9 cellular contexts compared by ENCODE assay signal in the genomic region with DNA sequence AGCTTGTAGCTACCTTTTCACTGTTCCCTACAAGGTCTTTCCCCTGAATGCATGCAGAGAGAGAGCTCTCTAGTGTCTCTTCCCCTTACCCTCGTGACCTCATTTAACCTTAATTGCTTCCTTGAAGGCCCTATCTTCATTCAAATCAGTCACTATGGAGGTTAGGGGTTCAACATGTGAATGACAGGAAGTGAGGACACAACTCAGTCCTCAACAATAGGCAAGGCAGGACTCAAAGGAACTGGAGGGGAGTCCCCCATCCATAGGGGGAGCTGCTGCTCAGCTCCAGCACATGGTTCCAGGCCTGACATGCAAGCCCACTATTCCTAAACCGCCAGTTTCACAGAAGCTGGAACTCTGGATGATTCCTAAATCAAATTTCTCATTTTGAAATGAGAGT. TPM values are rescaled to one million over a fixed set of nuclear protein-coding genes. Genes with fewer than 3 reads are reported as not detected.
DNase-seq lines count a peak whose midpoint lies in the region; ATAC-seq and TF ChIP-seq lines count a peak whose summit lies in the region.
"Had no signal": no experiment of that assay in that cellular context is flagged by ENCODE, and none has a peak within 500 bp of the region (broad histone marks: within the 10 kb centered on the region; RNA-seq: fewer than 3 reads in every experiment).

No MANE protein-coding gene starts in this region.

- H3K4me1 ChIP-seq in H9 (ENCODE audit: insufficient read depth, low read length), result no peaks in the 10 kb centered on the region
- H3K4me1 ChIP-seq in upper lobe of left lung, result peaks cover 0 to 5% (median 2%) of the 10 kb centered on the region in 4 donors

- H2BK120ac ChIP-seq in H9 (ENCODE audit: low read depth, low read length, poor library complexity, severe bottlenecking), result no peak overlapping the region

- no peak for ATAC-seq in upper lobe of left lung (ENCODE audit: low FRiP score in 2 of 2)
- no peak for ATAC-seq in HG03025 (IDR thresholded peaks at IDR 0.05; ENCODE audit: low FRiP score, unreplicated experiment)

- peaks cover 20 to 33% of the 10 kb centered on the region in 2 experiments for H3K4me1 Mint-ChIP-seq in H9
- H3K4me1 Mint-ChIP-seq: B cell had no signal

- no peak for TF ChIP-seq POLR2A in upper lobe of left lung (IDR thresholded peaks at IDR 0.05)

- H3K27ac ChIP-seq in H9 (ENCODE audit: insufficient read length, low read depth, low read length) (no peak overlapping the region), upper lobe of left lung (no peak overlapping the region)

- H2AFZ ChIP-seq in H9 (ENCODE audit: low read length), result no peak overlapping the region

- no peak overlapping the region for H4K5ac ChIP-seq in H9 (ENCODE audit: insufficient read length, low read depth, low read length)

- no peak overlapping the region for H2BK20ac ChIP-seq in H9 (ENCODE audit: low read depth, low read length, poor library complexity, severe bottlenecking)

- H3K9ac ChIP-seq in H9 (ENCODE audit: extremely low read depth, insufficient read length, low read length), result no peak overlapping the region

- H4K91ac ChIP-seq in H9 (ENCODE audit: insufficient read length, low read depth, low read length), result no peak overlapping the region

- peak overlapping the region in 1 of 3 experiments; percentile 58; a peak in 1 of 7 replicates for H3K27ac Mint-ChIP-seq in H9

- peak in 2 of 3 experiments; percentile 11 to 32 for DNase-seq in NCI-H1417 (lab: John Stamatoyannopoulos, UW)
- no peak for DNase-seq in NCI-H1417 treated with DMSO at 0.1 percent for 48 hours (lab: John Stamatoyannopoulos, UW)
- peak; percentile 79 for DNase-seq in H9
- peak; percentile 26 for DNase-seq in RPMI7951 (ENCODE audit: low read depth)
- DNase-seq in iPS DF 19.7 (ENCODE audit: low read depth, low spot score), result peak; percentile 70
- DNase-seq in effector CD4-positive, alpha-beta T cell, result no peak
- no peak for DNase-seq in upper lobe of left lung

- no peak overlapping the region for H3K18ac ChIP-seq in H9 (ENCODE audit: insufficient read length, low read depth, low read length)

- no peaks in the 10 kb centered on the region for H3K9me3 Mint-ChIP-seq in H9

- no peak overlapping the region for H3K14ac ChIP-seq in H9 (ENCODE audit: insufficient read depth, low read length)

- H4K20me1 ChIP-seq in H9 (ENCODE audit: control insufficient read depth, insufficient read depth, insufficient read length), result no peaks in the 10 kb centered on the region

- no peak overlapping the region for H3K4me3 ChIP-seq in upper lobe of left lung

- no peak overlapping the region for H3K56ac ChIP-seq in H9 (ENCODE audit: insufficient read length, low read depth, low read length)

- H3K4me3 Mint-ChIP-seq in H9, result no peak overlapping the region
- H3K4me3 Mint-ChIP-seq: B cell had no signal

- H2BK12ac ChIP-seq in H9 (ENCODE audit: insufficient read length, low read depth, low read length), result no peak overlapping the region

- no peaks in the 10 kb centered on the region; a peak in 1 of 7 replicates for H3K36me3 Mint-ChIP-seq in H9 (ENCODE audit: insufficient read depth in 1 of 3, low read depth in 3 of 3)

- no peak overlapping the region for H2AK5ac ChIP-seq in H9 (ENCODE audit: insufficient read length, low read length)

- no peaks in the 10 kb centered on the region for H3K79me1 ChIP-seq in H9 (ENCODE audit: insufficient read depth, low read depth, low read length, poor library complexity, severe bottlenecking)

- no peaks in the 10 kb centered on the region for H3K27me3 Mint-ChIP-seq in H9 (ENCODE audit: low read depth)

- H3K27me3 ChIP-seq in H9 (ENCODE audit: insufficient read depth, low read length) (no peaks in the 10 kb centered on the region), upper lobe of left lung (no peaks in the 10 kb centered on the region)

- H3K23ac ChIP-seq in H9 (ENCODE audit: insufficient read length, low read depth, low read length), result no peak overlapping the region

- no peaks in the 10 kb centered on the region for H3K36me3 ChIP-seq in upper lobe of left lung

- no peaks in the 10 kb centered on the region for H3K23me2 ChIP-seq in H9 (ENCODE audit: insufficient read length, low read depth, low read length, poor library complexity, severe bottlenecking)

- TF ChIP-seq CTCF in H9 (conservative IDR thresholded peaks at IDR 0.05), result peak; percentile 77
- TF ChIP-seq CTCF in upper lobe of left lung (IDR thresholded peaks at IDR 0.05), result peak in 1 of 6 experiments; percentile 15

- H2BK5ac ChIP-seq in H9 (ENCODE audit: insufficient read length, low read length), result no peak overlapping the region

- no CpG with 5 or more reads among the region's 2 CpGs for WGBS in H9 (ENCODE audit: extremely low coverage, insufficient read length, low lambda C conversion rate)
- 66 to 71% methylated on average over 2 of the region's 2 CpGs for WGBS in upper lobe of left lung, 2 donors

- H3K9me3 ChIP-seq in H9 (ENCODE audit: control insufficient read depth, low read depth, low read length) (no peaks in the 10 kb centered on the region), upper lobe of left lung (no peaks in the 10 kb centered on the region)

- no peak for TF ChIP-seq EP300 in upper lobe of left lung (IDR thresholded peaks at IDR 0.05)

- H3K4ac ChIP-seq in H9 (ENCODE audit: low read depth, low read length), result no peak overlapping the region

- H3K79me2 ChIP-seq in H9 (ENCODE audit: insufficient read depth, low read length), result no peaks in the 10 kb centered on the region

- no peak overlapping the region for H3K4me2 ChIP-seq in H9 (ENCODE audit: insufficient read depth, insufficient read length, low read length)

- H3T11ph ChIP-seq in H9 (ENCODE audit: low read length), result no peak overlapping the region

- H4K8ac ChIP-seq in H9 (replicated peaks; ENCODE audit: insufficient read length, low read depth, low read length), result no peak overlapping the region

- H2BK15ac ChIP-seq in H9 (ENCODE audit: low read depth, low read length), result no peak overlapping the region

RNA-seq across cellular contexts. Expression of gene GYG1, which starts 33.8 kb away (rescaled TPM):
- total RNA-seq in H9 (2021) (31.5 and 32.0 TPM in 2 replicates), upper lobe of left lung (10 to 100 TPM; 10.5 to 48.6 (median 31.5) TPM)
- 45.3 and 65.4 TPM in 2 replicates for total RNA-seq in RPMI7951 (2014; rRNA removed; shearing (Covaris generic))

Comparison
In these comparisons a context has a peak if more than half of its experiments do, and no peak if none do; other contexts are left out.
1. DNase-seq: peak in NCI-H1417 (2 of 3), H9 (single experiment), RPMI7951 (single experiment) and iPS DF 19.7 (single experiment); none in NCI-H1417 treated with DMSO at 0.1 percent for 48 hours (single experiment), effector CD4-positive, alpha-beta T cell (single experiment) and upper lobe of left lung (0 of 2).